In the genomic region with DNA sequence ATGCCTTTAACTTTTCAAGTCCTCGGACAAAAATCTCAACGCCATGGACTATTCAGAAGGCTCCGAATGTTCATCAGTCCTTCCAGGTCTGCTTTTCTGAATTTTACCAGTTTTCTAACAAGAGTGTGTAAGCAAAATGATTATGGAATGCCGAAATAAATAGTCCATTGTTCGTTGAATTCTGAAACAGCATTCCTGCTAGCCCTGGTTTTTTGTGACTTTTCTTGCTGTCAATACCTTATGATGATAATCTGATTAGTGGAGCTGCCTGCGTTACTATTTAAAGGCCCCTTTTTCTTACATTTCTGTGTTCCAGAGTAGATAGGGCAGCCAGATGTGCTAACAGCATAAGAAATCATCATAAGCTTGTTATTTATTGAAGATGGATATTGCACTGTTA, we compare ENCODE assay signal across 25 cellular contexts.
"Had no signal": no experiment of that assay in that cellular context is flagged by ENCODE, and none has a peak within 500 bp of the region (broad histone marks: within the 10 kb centered on the region; RNA-seq: fewer than 3 reads in every experiment).

No MANE protein-coding gene starts in this region.

- H3K27me3 ChIP-seq: colonic mucosa, dorsolateral prefrontal cortex, esophagus muscularis mucosa, foreskin keratinocyte, gastroesophageal sphincter, heart left ventricle, hepatocyte, left lung had no signal

- H3K27ac ChIP-seq: colonic mucosa, dorsolateral prefrontal cortex, esophagus muscularis mucosa, foreskin keratinocyte, gastroesophageal sphincter, heart left ventricle, hepatocyte, left lung, lower lobe of right lung had no signal

- ATAC-seq: foreskin keratinocyte; gastroesophageal sphincter; heart left ventricle; left colon; left lung; left ventricle myocardium superior; lower lobe of right lung; naive thymus-derived CD4-positive, alpha-beta T cell had no signal

- H3K36me3 ChIP-seq: colonic mucosa, esophagus muscularis mucosa, gastroesophageal sphincter, heart left ventricle, left lung, lower lobe of right lung had no signal

- H3K4me1 Mint-ChIP-seq: immature natural killer cell had no signal

- H3K4me3 ChIP-seq: colonic mucosa, dorsolateral prefrontal cortex, esophagus muscularis mucosa, gastroesophageal sphincter, heart left ventricle, hepatocyte, left lung, lower lobe of right lung had no signal

- H3K4me1 ChIP-seq: colonic mucosa, foreskin keratinocyte, heart left ventricle, left lung, lower lobe of right lung had no signal

- DNase-seq: dermis blood vessel endothelial cell; effector CD4-positive, alpha-beta T cell; effector memory CD4-positive, alpha-beta T cell; foreskin keratinocyte; heart left ventricle; hypothalamus; immature natural killer cell; islet precursor cell; kidney; kidney glomerular epithelial cell; left colon; left lung; left ventricle myocardium superior; lower lobe of right lung; mesendoderm; midbrain; naive thymus-derived CD4-positive, alpha-beta T cell had no signal

- H3K4me3 Mint-ChIP-seq: immature natural killer cell; memory B cell; naive thymus-derived CD4-positive, alpha-beta T cell had no signal

- H3K36me3 Mint-ChIP-seq: immature natural killer cell had no signal

- H2AFZ ChIP-seq: hepatocyte had no signal

- H3K27ac Mint-ChIP-seq: immature natural killer cell, memory B cell had no signal

- H3K4me2 ChIP-seq: hepatocyte had no signal

- H3K9me3 ChIP-seq: colonic mucosa, esophagus muscularis mucosa, gastroesophageal sphincter, heart left ventricle, left lung, lower lobe of right lung had no signal

- H3K79me2 ChIP-seq: hepatocyte had no signal

- H3K9me3 Mint-ChIP-seq: immature natural killer cell, memory B cell had no signal

- FAIRE-seq: endothelial cell of umbilical vein, frontal cortex, kidney had no signal

- H3K27me3 Mint-ChIP-seq: memory B cell had no signal
